ENCODE assay signal across 28 cellular contexts in the genomic region with DNA sequence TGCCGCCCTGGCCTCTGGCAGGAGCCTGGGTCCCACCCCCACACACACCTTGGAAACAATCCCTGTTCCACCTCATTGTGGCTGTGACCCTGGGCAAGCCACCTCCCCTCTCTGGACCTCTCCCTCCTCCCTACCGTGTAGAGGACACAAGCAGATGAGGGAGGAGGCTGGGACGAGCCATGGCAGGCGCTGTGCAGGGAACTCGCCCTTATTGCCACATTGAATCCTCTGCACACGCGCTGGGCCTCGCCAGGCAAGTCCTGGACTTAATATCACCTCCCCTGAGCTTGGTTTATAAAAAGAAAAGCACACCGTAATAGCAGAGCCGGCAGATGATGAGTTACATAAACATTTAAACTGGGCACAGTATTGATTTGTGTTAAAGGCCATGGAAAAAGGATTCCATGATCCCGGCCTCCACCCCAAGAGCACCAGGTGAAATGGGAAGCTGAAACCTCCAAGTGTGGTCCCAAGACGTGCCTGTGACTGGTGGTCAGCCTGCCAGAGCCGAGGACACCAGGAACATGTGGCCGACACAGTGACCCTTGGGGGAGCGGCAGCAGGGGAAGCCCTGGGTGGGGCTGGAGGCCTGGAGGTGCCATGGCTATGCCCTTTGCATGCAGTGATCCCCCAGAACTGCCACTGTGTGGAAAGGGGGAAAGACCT.
A peak's percentile ranks its signal among the peaks of the same experiment; 100 is the strongest.
DNase-seq lines count a peak whose midpoint lies in the region; ATAC-seq, FAIRE-seq and TF ChIP-seq lines count a peak whose summit lies in the region.
"Had no signal": no experiment of that assay in that cellular context is flagged by ENCODE, and none has a peak within 500 bp of the region (broad histone marks: within the 10 kb centered on the region; RNA-seq: fewer than 3 reads in every experiment).

No MANE protein-coding gene starts in this region.

- ATAC-seq in A549 (no peak; a peak in 1 of 6 replicates), IMR-90 (ENCODE audit: low read depth) (no peak)
- ATAC-seq: psoas muscle, SK-N-SH treated with all-trans-retinoic acid at 6 μM for 48 hours had no signal

- H3K4me3 ChIP-seq in A549 (no peak overlapping the region), IMR-90 (ENCODE audit: insufficient read depth, low read depth, low read length) (no peak overlapping the region), mammary epithelial cell (replicated peaks in 1 of 3; ENCODE audit: insufficient read depth in 1 of 3, low read depth in 2 of 3, low read length in 3 of 3) (no peak overlapping the region), keratinocyte (ENCODE audit: control insufficient read depth in 2 of 3, extremely low read depth in 1 of 3, insufficient read depth in 2 of 3, low read depth in 1 of 3, low read length in 3 of 3) (no peak overlapping the region)
- H3K4me3 ChIP-seq: left lung, psoas muscle, sigmoid colon, tibial artery had no signal

- dilution Hi-C loops in IMR-90 (cut with HindIII; ENCODE audit: low sequenced_read_pairs, unreplicated experiment), result no loop called here
- dilution Hi-C loops in mammary epithelial cell (cut with HindIII; ENCODE audit: low sequenced_read_pairs), result no loop called here
- dilution Hi-C loops in keratinocyte (cut with MboI; ENCODE audit: extremely low pct_ligation_motif_present, low sequenced_read_pairs), result no loop called here

- no peak overlapping the region for H2BK5ac ChIP-seq in IMR-90 (ENCODE audit: low read depth, low read length, poor library complexity, severe bottlenecking)

- H3K4me3 Mint-ChIP-seq in mesothelial cell of epicardium (no peak overlapping the region), nephron progenitor cell (no peak overlapping the region)
- H3K4me3 Mint-ChIP-seq: B cell; CD4-positive, alpha-beta memory T cell; T-helper 1 cell treated with Interleukin-12 subunit alpha and Interleukin-12 subunit beta and Interleukin-4 antibody, amounts not matched to agents 30 μg/mL and 1 μg/mL, for 36 hours had no signal

- no peak overlapping the region for H3K56ac ChIP-seq in IMR-90 (ENCODE audit: extremely low read depth, insufficient read depth, low read length)

- TF ChIP-seq EP300 in A549 (IDR thresholded peaks at IDR 0.05), result no peak

- H4K5ac ChIP-seq in IMR-90 (ENCODE audit: low read depth, low read length), result no peak overlapping the region

- in situ Hi-C loops in IMR-90 (cut with MboI; ENCODE audit: low sequenced_read_pairs), result no loop called here
- in situ Hi-C loops in mammary epithelial cell (cut with MboI; ENCODE audit: low sequenced_read_pairs in 2 of 2), result no loop called here
- in situ Hi-C loops in GM13977 (cut with MboI; ENCODE audit: low pct_unique_long_range_greater_than_20kb, low sequenced_read_pairs, unreplicated experiment), result no loop called here

- H3K4me1 Mint-ChIP-seq in mesothelial cell of epicardium (no peaks in the 10 kb centered on the region), nephron progenitor cell (peaks cover 17% of the 10 kb centered on the region)
- H3K4me1 Mint-ChIP-seq: B cell had no signal

- no peak overlapping the region for H2AK5ac ChIP-seq in IMR-90 (ENCODE audit: low read depth, low read length)

- H3K36me3 ChIP-seq in IMR-90 (ENCODE audit: control insufficient read depth, insufficient read depth, low read length), result no peaks in the 10 kb centered on the region
- no peaks in the 10 kb centered on the region for H3K36me3 ChIP-seq in mammary epithelial cell (ENCODE audit: insufficient read depth, low read length)
- H3K36me3 ChIP-seq in keratinocyte (ENCODE audit: control insufficient read depth in 2 of 2, extremely low read depth in 1 of 2, insufficient read depth in 2 of 2, low read length in 2 of 2), result no peaks in the 10 kb centered on the region
- H3K36me3 ChIP-seq: left lung, neutrophil, sigmoid colon, tibial artery had no signal

- H3K9me3 ChIP-seq in A549, result no peaks in the 10 kb centered on the region
- no peaks in the 10 kb centered on the region for H3K9me3 ChIP-seq in IMR-90 (ENCODE audit: control insufficient read depth, insufficient read depth, low read length)
- H3K9me3 ChIP-seq in mammary epithelial cell (replicated peaks; ENCODE audit: insufficient read depth, low read length), result no peaks in the 10 kb centered on the region
- H3K9me3 ChIP-seq in keratinocyte (ENCODE audit: control insufficient read depth, low read depth, low read length), result no peaks in the 10 kb centered on the region
- H3K9me3 ChIP-seq: left lung, neutrophil, psoas muscle, sigmoid colon, tibial artery had no signal

- DNase-seq in A549 (ENCODE audit: low read depth in 1 of 2, low spot score in 1 of 2), result no peak
- no peak for DNase-seq in IMR-90
- peak; percentile 22 for DNase-seq in mammary epithelial cell
- DNase-seq in keratinocyte (ENCODE audit: low read depth, low spot score), result no peak
- DNase-seq in GM13977 (ENCODE audit: low spot score), result no peak
- no peak for DNase-seq in mesothelial cell of epicardium (ENCODE audit: low spot score in 2 of 2, unreplicated experiment in 2 of 2)
- no peak for DNase-seq in nephron progenitor cell
- DNase-seq in GM20000 (ENCODE audit: low spot score), result no peak
- DNase-seq: activated CD4-positive, alpha-beta T cell treated with anti-CD3 and anti-CD28 coated beads, Interleukin-2, amount 50 U/mL, for 4 hours; activated naive CD4-positive, alpha-beta T cell; activated T-cell treated with anti-CD3 and anti-CD28 coated beads, Interleukin-2, amount 50 U/mL, for 48 hours; CD4-positive, alpha-beta memory T cell; Kasumi-1; NCI-H1436 treated with DMSO at 0.1 percent for 48 hours; NCI-H2107; NCI-H446 treated with DMSO at 0.1 percent for 48 hours; NCI-H82; psoas muscle; sigmoid colon; stimulated activated CD4-positive, alpha-beta T cell treated with anti-CD3 and anti-CD28 coated beads, Interleukin-4, amount 100 ng/mL, for 24 hours; tibial artery had no signal

- TF ChIP-seq POLR2A in A549 (IDR thresholded peaks at IDR 0.05; ENCODE audit: low read length), result no peak
- no peak for TF ChIP-seq POLR2A in IMR-90 (IDR thresholded peaks at IDR 0.05; ENCODE audit: low read depth, low read length)

- H2AFZ ChIP-seq in IMR-90 (replicated peaks; ENCODE audit: low read length, poor library complexity), result peak overlapping the region; percentile 21
- no peak overlapping the region for H2AFZ ChIP-seq in mammary epithelial cell (ENCODE audit: low read depth, low read length)
- no peak overlapping the region for H2AFZ ChIP-seq in keratinocyte (ENCODE audit: control insufficient read depth, low read length)

- POLR2A ChIA-PET in A549 (lab: Yijun Ruan, JAX) (no interaction called here), IMR-90 (lab: Charles Lee; ENCODE audit: unreplicated experiment) (no interaction called here)

- TF ChIP-seq CTCF in A549 (IDR thresholded peaks at IDR 0.05) (no peak), IMR-90 (conservative IDR thresholded peaks at IDR 0.05; ENCODE audit: low read depth, low read length) (no peak), mammary epithelial cell (conservative IDR thresholded peaks at IDR 0.05 in 1 of 2, IDR thresholded peaks at IDR 0.05 in 1 of 2; ENCODE audit: extremely low read depth in 1 of 2, insufficient read depth in 1 of 2, low read depth in 1 of 2, low read length in 2 of 2) (no peak), keratinocyte (optimal IDR thresholded peaks at IDR 0.05 in 1 of 3, IDR thresholded peaks at IDR 0.05 in 1 of 3, conservative IDR thresholded peaks at IDR 0.05 in 1 of 3; ENCODE audit: extremely low read depth in 1 of 3, insufficient read depth in 2 of 3, low read length in 3 of 3) (no peak), GM13977 (IDR thresholded peaks at IDR 0.05; ENCODE audit: extremely low read depth, insufficient read depth, missing control alignments) (no peak), mesothelial cell of epicardium (IDR thresholded peaks at IDR 0.05; ENCODE audit: unreplicated experiment) (no peak), nephron progenitor cell (IDR thresholded peaks at IDR 0.05) (no peak), GM20000 (IDR thresholded peaks at IDR 0.05; ENCODE audit: extremely low read depth, missing control alignments) (no peak)

- CTCF ChIA-PET in A549 (lab: Yijun Ruan, JAX) (interaction anchor here (1.4 kb wide), 1 partner anchor 12 kb away, joined by 3 read pairs; no protein-coding TSS in a partner anchor), IMR-90 (lab: Yijun Ruan, JAX) (no interaction called here), mammary epithelial cell (lab: Charles Lee; ENCODE audit: low non-redundant PET) (no interaction called here)

- no peak overlapping the region for H3K23ac ChIP-seq in IMR-90 (ENCODE audit: low read depth, low read length)

- intact Hi-C loops in IMR-90 (cut with micrococcal nuclease), result no loop called here
- intact Hi-C loops in mammary epithelial cell (cut with micrococcal nuclease), result no loop called here

- no peak overlapping the region for H3K18ac ChIP-seq in IMR-90 (ENCODE audit: low read depth, low read length)

- WGBS in A549 (ENCODE audit: missing lambda C conversion rate), result 77% methylated on average over 14 of the region's 15 CpGs
- 15% methylated on average over 4 of the region's 15 CpGs; no CpG with 5 or more reads in 1 of the 2 experiments for WGBS in IMR-90 (ENCODE audit: extremely low coverage in 2 of 2, insufficient read length in 1 of 2), 2 experiments
- 47% methylated on average over 5 of the region's 15 CpGs for WGBS in mammary epithelial cell (ENCODE audit: low coverage, missing lambda C conversion rate)

- FAIRE-seq in A549 (lab: Jason Lieb, UNC) (no peak), keratinocyte (lab: Jason Lieb, UNC) (no peak)
- FAIRE-seq: GM19239, TTC549 had no signal

- H3K27me3 ChIP-seq in IMR-90 (ENCODE audit: control insufficient read depth, insufficient read depth, low read length), result peaks cover 25% of the 10 kb centered on the region
- H3K27me3 ChIP-seq in mammary epithelial cell (ENCODE audit: insufficient read depth, low read length), result no peaks in the 10 kb centered on the region
- peaks cover 6% of the 10 kb centered on the region for H3K27me3 ChIP-seq in keratinocyte (ENCODE audit: control insufficient read depth, extremely low read depth, insufficient read depth, low read length)

- H3K9me3 Mint-ChIP-seq in mesothelial cell of epicardium (no peaks in the 10 kb centered on the region), nephron progenitor cell (no peaks in the 10 kb centered on the region)
- H3K9me3 Mint-ChIP-seq: CD4-positive, alpha-beta memory T cell; T-helper 1 cell treated with Interleukin-12 subunit alpha and Interleukin-12 subunit beta and Interleukin-4 antibody, amounts not matched to agents 30 μg/mL and 1 μg/mL, for 36 hours had no signal

- H3K79me2 ChIP-seq in mammary epithelial cell (ENCODE audit: insufficient read depth, low read length), result no peaks in the 10 kb centered on the region
- H3K79me2 ChIP-seq in keratinocyte (ENCODE audit: control insufficient read depth, insufficient read depth, low read length), result no peaks in the 10 kb centered on the region

- H2BK15ac ChIP-seq in IMR-90 (ENCODE audit: low read depth, low read length), result no peak overlapping the region

- no TSS peak for BruUV-seq in IMR-90 (replicated peaks; lab: Mats Ljungman, UMichigan)
- BruUV-seq in mammary epithelial cell (replicated peaks; lab: Mats Ljungman, UMichigan), result no TSS peak

- no peak overlapping the region for H3K14ac ChIP-seq in IMR-90 (replicated peaks; ENCODE audit: low read depth, low read length)

- no peaks in the 10 kb centered on the region for H3K9me1 ChIP-seq in IMR-90 (ENCODE audit: insufficient read depth, low read length)
- no peaks in the 10 kb centered on the region for H3K9me1 ChIP-seq in keratinocyte (ENCODE audit: control insufficient read depth, extremely low read depth, insufficient read depth, low read length)

- no peaks in the 10 kb centered on the region for H3K36me3 Mint-ChIP-seq in mesothelial cell of epicardium
- H3K36me3 Mint-ChIP-seq in nephron progenitor cell (ENCODE audit: low read depth), result no peaks in the 10 kb centered on the region
- H3K36me3 Mint-ChIP-seq: CD4-positive, alpha-beta memory T cell had no signal

- no peak overlapping the region for H4K8ac ChIP-seq in IMR-90 (ENCODE audit: low read depth in 2 of 2, low read length in 2 of 2)

- H3K9ac ChIP-seq in IMR-90 (ENCODE audit: low read depth, low read length) (no peak overlapping the region), mammary epithelial cell (ENCODE audit: insufficient read depth, low read length) (no peak overlapping the region), keratinocyte (ENCODE audit: control insufficient read depth, extremely low read depth, insufficient read depth, low read length) (no peak overlapping the region)

- H3K27ac ChIP-seq in A549 (peak overlapping the region in 1 of 2 experiments; percentile 55; a peak in 2 of 6 replicates), IMR-90 (ENCODE audit: insufficient read depth, low read length) (no peak overlapping the region), mammary epithelial cell (ENCODE audit: insufficient read depth, low read depth, low read length) (no peak overlapping the region), keratinocyte (ENCODE audit: control insufficient read depth, insufficient read depth, low read length) (peak overlapping the region; percentile 23)
- H3K27ac ChIP-seq: left lung, neutrophil, psoas muscle, sigmoid colon, tibial artery had no signal

- no peaks in the 10 kb centered on the region for H3K79me1 ChIP-seq in IMR-90 (ENCODE audit: low read depth in 1 of 2, low read length in 2 of 2)

- H3K4me2 ChIP-seq in A549, result 0 out of 3 replicates have a peak overlapping the region, but pooled peaks have one; percentile 5
- H3K4me2 ChIP-seq in IMR-90 (ENCODE audit: low read depth, low read length), result no peak overlapping the region
- H3K4me2 ChIP-seq in mammary epithelial cell (ENCODE audit: insufficient read depth, low read depth, low read length), result no peak overlapping the region
- H3K4me2 ChIP-seq in keratinocyte (ENCODE audit: control insufficient read depth, extremely low read depth, insufficient read depth, low read depth, low read length), result peak overlapping the region; percentile 59

- H3K4ac ChIP-seq in IMR-90 (ENCODE audit: low read depth, low read length), result no peak overlapping the region

- peaks cover 9% of the 10 kb centered on the region for H3K4me1 ChIP-seq in A549
- H3K4me1 ChIP-seq in IMR-90 (ENCODE audit: control insufficient read depth, insufficient read depth, low read length), result no peaks in the 10 kb centered on the region
- H3K4me1 ChIP-seq in mammary epithelial cell (ENCODE audit: insufficient read depth, low read length), result peaks cover 10% of the 10 kb centered on the region
- peaks cover 14% of the 10 kb centered on the region for H3K4me1 ChIP-seq in keratinocyte (ENCODE audit: control insufficient read depth, extremely low read depth, insufficient read depth, low read length)
- H3K4me1 ChIP-seq: left lung, psoas muscle, sigmoid colon, tibial artery had no signal

- no peaks in the 10 kb centered on the region for H4K20me1 ChIP-seq in IMR-90 (ENCODE audit: insufficient read depth, low read length)
- H4K20me1 ChIP-seq in mammary epithelial cell (ENCODE audit: insufficient read depth, low read length), result no peaks in the 10 kb centered on the region
- no peaks in the 10 kb centered on the region for H4K20me1 ChIP-seq in keratinocyte (ENCODE audit: control insufficient read depth, extremely low read depth, insufficient read depth, low read length)

- no peak overlapping the region for H3K27ac Mint-ChIP-seq in mesothelial cell of epicardium
- no peak overlapping the region for H3K27ac Mint-ChIP-seq in nephron progenitor cell
- H3K27ac Mint-ChIP-seq: B cell; CD4-positive, alpha-beta memory T cell; T-helper 1 cell treated with Interleukin-12 subunit alpha and Interleukin-12 subunit beta and Interleukin-4 antibody, amounts not matched to agents 30 μg/mL and 1 μg/mL, for 36 hours had no signal

- H3K27me3 Mint-ChIP-seq in mesothelial cell of epicardium (ENCODE audit: low read depth), result peaks cover 8% of the 10 kb centered on the region
- peaks cover 7% of the 10 kb centered on the region for H3K27me3 Mint-ChIP-seq in nephron progenitor cell (ENCODE audit: low read depth, poor library complexity)

- no peak overlapping the region for H2AK9ac ChIP-seq in IMR-90 (replicated peaks; ENCODE audit: low read depth, low read length, poor library complexity)

- H2BK120ac ChIP-seq in IMR-90 (ENCODE audit: low read depth, low read length), result no peak overlapping the region

- H2BK20ac ChIP-seq in IMR-90 (ENCODE audit: low read depth, low read length), result no peak overlapping the region

- no peak for TF ChIP-seq RAD21 in A549 (conservative IDR thresholded peaks at IDR 0.05 in 1 of 2, IDR thresholded peaks at IDR 0.05 in 1 of 2)
- no peak for TF ChIP-seq RAD21 in IMR-90 (IDR thresholded peaks at IDR 0.05; ENCODE audit: low read length)

- H4K91ac ChIP-seq in IMR-90 (ENCODE audit: insufficient read depth, low read depth, low read length), result no peak overlapping the region

Comparison
In these comparisons a context has a peak if more than half of its experiments do, and no peak if none do; other contexts are left out.
1. H3K4me2 ChIP-seq: peak in A549 (single experiment) and keratinocyte (single experiment); none in IMR-90 (single experiment) and mammary epithelial cell (single experiment).